1 cellular context compared by ENCODE assay signal in genomic region chr9:121233906-121234901, GRCh38.
A peak's percentile ranks its signal among the peaks of the same experiment; 100 is the strongest.
TF ChIP-seq lines count a peak whose summit lies in the region.

No MANE protein-coding gene starts in this region.

TF ChIP-seq in K562, 482 proteins besides CTCF, POLR2A, EP300 and RAD21 (continued from another document and continues in another):
- TF ChIP-seq KLF6 (CRISPR knock-in tag; IDR thresholded peaks at IDR 0.05; ENCODE audit: borderline replicate concordance) (no peak), CBFA2T2 (conservative IDR thresholded peaks at IDR 0.05) (peak; percentile 51; the same call in 1 of the 2 replicates), EWSR1 (IDR thresholded peaks at IDR 0.05; ENCODE audit: borderline replicate concordance, low read depth, partially characterized antibody) (no peak), RERE (CRISPR knock-in tag; IDR thresholded peaks at IDR 0.05; ENCODE audit: borderline replicate concordance) (no peak), YY1 (IDR thresholded peaks at IDR 0.05; ENCODE audit: borderline replicate concordance in 1 of 3, control insufficient read depth in 1 of 3, extremely low read depth in 1 of 3, insufficient read depth in 3 of 3, insufficient read length in 1 of 3, insufficient replicate concordance in 2 of 3, low read depth in 1 of 3, low read length in 2 of 3) (peak in 1 of 3 experiments; percentile 56), TRIM28 (IDR thresholded peaks at IDR 0.05) (peak; percentile 73; the same call in 1 of the 2 replicates), JUND (IDR thresholded peaks at IDR 0.05; ENCODE audit: borderline replicate concordance, low read depth, low read length) (peak; percentile 85), JUND (tag; IDR thresholded peaks at IDR 0.05; ENCODE audit: borderline replicate concordance, low read depth, low read length) (peak; percentile 71; the same call in 2 of the 3 replicates), ATF1 (CRISPR knock-in tag; IDR thresholded peaks at IDR 0.05) (no peak), ATF1 (tag; IDR thresholded peaks at IDR 0.05) (peak; percentile 63), MYC (IDR thresholded peaks at IDR 0.05; ENCODE audit: low read depth, low read length) (0 out of 2 replicates have a peak, but pooled peaks have one; percentile 12), MYC (CRISPR knock-in tag; IDR thresholded peaks at IDR 0.05; ENCODE audit: borderline replicate concordance, low read depth) (no peak), ZFP1 (CRISPR knock-in tag; IDR thresholded peaks at IDR 0.05) (no peak), NFYB (IDR thresholded peaks at IDR 0.05; ENCODE audit: extremely low read depth, insufficient read length) (no peak), NCOR1 (IDR thresholded peaks at IDR 0.05) (0 out of 2 replicates have a peak, but pooled peaks have one; percentile 13), KLF10 (CRISPR knock-in tag; IDR thresholded peaks at IDR 0.05) (no peak), MLX (CRISPR knock-in tag; conservative IDR thresholded peaks at IDR 0.05) (no peak), TEAD4 (IDR thresholded peaks at IDR 0.05; ENCODE audit: low read length) (peak; percentile 29; the same call in 1 of the 2 replicates), TEAD4 (CRISPR knock-in tag; IDR thresholded peaks at IDR 0.05; ENCODE audit: borderline replicate concordance) (no peak), TCF3 (CRISPR knock-in tag; IDR thresholded peaks at IDR 0.05) (peak; percentile 67), BRD9 (IDR thresholded peaks at IDR 0.05; ENCODE audit: low read depth, partially characterized antibody) (peak; percentile 70), ZNF589 (CRISPR knock-in tag; IDR thresholded peaks at IDR 0.05; ENCODE audit: low read depth) (peak; percentile 93), NR2C1 (IDR thresholded peaks at IDR 0.05) (no peak; the same call in 1 of the 2 replicates), NR2C1 (tag; IDR thresholded peaks at IDR 0.05) (peak; percentile 75), DDX20 (tag; IDR thresholded peaks at IDR 0.05; ENCODE audit: low read depth) (no peak), ZNF197 (CRISPR knock-in tag; IDR thresholded peaks at IDR 0.05; ENCODE audit: low read depth) (0 out of 2 replicates have a peak, but pooled peaks have one; percentile 33), BCL6 (CRISPR knock-in tag; IDR thresholded peaks at IDR 0.05) (0 out of 2 replicates have a peak, but pooled peaks have one; percentile 40), ETS1 (conservative IDR thresholded peaks at IDR 0.05; ENCODE audit: control insufficient read depth, low read depth, low read length) (peak; percentile 38; the same call in 1 of the 2 replicates), KAT7 (CRISPR knock-in tag; IDR thresholded peaks at IDR 0.05; ENCODE audit: borderline replicate concordance) (no peak), TSC22D4 (tag; IDR thresholded peaks at IDR 0.05) (no peak), U2AF2 (optimal IDR thresholded peaks at IDR 0.05; ENCODE audit: low read depth, low read length) (no peak), HDAC1 (IDR thresholded peaks at IDR 0.05) (0 out of 4 replicates have a peak, but pooled peaks of 1 of the 2 experiments have one; percentile 39), POLR2H (tag; IDR thresholded peaks at IDR 0.05; ENCODE audit: low read depth) (0 out of 2 replicates have a peak, but pooled peaks have one; percentile 35), ZKSCAN1 (IDR thresholded peaks at IDR 0.05; ENCODE audit: low read depth, low read length) (no peak), E2F6 (IDR thresholded peaks at IDR 0.05; ENCODE audit: borderline replicate concordance in 1 of 2, extremely low read depth in 1 of 2, insufficient read depth in 1 of 2, insufficient read length in 1 of 2, low read depth in 1 of 2, low read length in 1 of 2, poor library complexity in 1 of 2, severe bottlenecking in 1 of 2) (peak in 1 of 2 experiments; percentile 10), SP2 (IDR thresholded peaks at IDR 0.05; ENCODE audit: extremely low read depth, low read depth, low read length, poor library complexity, severe bottlenecking) (no peak), PHB2 (IDR thresholded peaks at IDR 0.05; ENCODE audit: low read depth) (no peak), MEF2A (IDR thresholded peaks at IDR 0.05; ENCODE audit: control insufficient read depth, low read depth, low read length) (no peak), THAP7 (CRISPR knock-in tag; IDR thresholded peaks at IDR 0.05) (no peak), SETDB1 (IDR thresholded peaks at IDR 0.05; ENCODE audit: low read length) (no peak), ZNF511 (CRISPR knock-in tag; IDR thresholded peaks at IDR 0.05) (no peak), ZNF311 (CRISPR knock-in tag; IDR thresholded peaks at IDR 0.05) (peak; percentile 67), ZNF780A (CRISPR knock-in tag; IDR thresholded peaks at IDR 0.05) (no peak), BACH1 (tag; IDR thresholded peaks at IDR 0.05) (peak; percentile 61; the same call in 1 of the 2 replicates), C11orf30 (IDR thresholded peaks at IDR 0.05; ENCODE audit: low read depth) (peak; percentile 83), CBFA2T3 (IDR thresholded peaks at IDR 0.05) (peak; percentile 80), GATA2 (CRISPR knock-in tag; IDR thresholded peaks at IDR 0.05) (no peak), HDAC2 (IDR thresholded peaks at IDR 0.05) (0 out of 2 replicates have a peak, but pooled peaks have one; percentile 27), ZNF316 (IDR thresholded peaks at IDR 0.05) (peak; percentile 82), IRF9 (tag; IDR thresholded peaks at IDR 0.05) (peak; percentile 75), HSF4 (CRISPR knock-in tag; IDR thresholded peaks at IDR 0.05; ENCODE audit: borderline replicate concordance) (no peak), ZFP36 (IDR thresholded peaks at IDR 0.05; ENCODE audit: low read depth, low read length, partially characterized antibody) (no peak)
